Comparison of ENCODE assay signal across 8 cellular contexts in genomic region chr13:27830010-27830409, GRCh38. TPM values are rescaled to one million over a fixed set of nuclear protein-coding genes. Genes with fewer than 3 reads are reported as not detected.
DNase-seq lines count a peak whose midpoint lies in the region; ATAC-seq and TF ChIP-seq lines count a peak whose summit lies in the region.

No MANE protein-coding gene starts in this region.

- H3K9me3 ChIP-seq in MM.1S (replicated peaks; ENCODE audit: insufficient read depth, low read length), result no peaks in the 10 kb centered on the region

- no peaks in the 10 kb centered on the region for H3K36me3 Mint-ChIP-seq in chondrocyte (ENCODE audit: low read depth)

- DNase-seq in AG08395 (ENCODE audit: low spot score), result peak; percentile 53
- peak; percentile 35 for DNase-seq in MM.1S
- DNase-seq in activated CD4-positive, alpha-beta T cell treated with anti-CD3 and anti-CD28 coated beads for 24 hours (ENCODE audit: low read depth in 2 of 2), result peak; percentile 43 to 44
- no peak for DNase-seq in chondrocyte (ENCODE audit: low spot score)
- peak; percentile 43 to 55 for DNase-seq in lung microvascular endothelial cell (ENCODE audit: low read depth in 2 of 2)
- peak; percentile 5 to 9 for DNase-seq in stimulated activated CD8-positive, alpha-beta memory T cell treated with anti-CD3 and anti-CD28 coated beads, Interleukin-15, amount 100 ng/mL, for 4 hours (ENCODE audit: low read depth in 2 of 2)
- DNase-seq in foreskin melanocyte, result no peak

- no peaks in the 10 kb centered on the region for H4K20me1 ChIP-seq in MM.1S (ENCODE audit: insufficient read depth, low read length)

- no peak overlapping the region for H3K4me3 Mint-ChIP-seq in chondrocyte (ENCODE audit: unreplicated experiment)

- no peaks in the 10 kb centered on the region for H3K9me2 ChIP-seq in MM.1S (replicated peaks; ENCODE audit: insufficient read depth, low read length)

- no peak overlapping the region for H3K4me3 ChIP-seq in MM.1S (ENCODE audit: low read length)

- H3K27ac Mint-ChIP-seq in chondrocyte (ENCODE audit: unreplicated experiment), result no peak overlapping the region

- no peaks in the 10 kb centered on the region for H3K4me1 ChIP-seq in MM.1S (ENCODE audit: low read length)

- peak overlapping the region; percentile 41; the same call in 1 of the 2 replicates for H3K4me2 ChIP-seq in MM.1S (ENCODE audit: low read depth, low read length)

- H2AFZ ChIP-seq in MM.1S (ENCODE audit: low read length), result no peak overlapping the region

- H3F3A ChIP-seq in MM.1S (ENCODE audit: insufficient read depth, low read length), result no peaks in the 10 kb centered on the region

- H3K36me3 ChIP-seq in MM.1S (replicated peaks; ENCODE audit: insufficient read depth, low read length), result no peaks in the 10 kb centered on the region

- no peak overlapping the region for H3K27ac ChIP-seq in MM.1S (ENCODE audit: low read length)

- H3K4me1 Mint-ChIP-seq in chondrocyte (ENCODE audit: low read depth), result no peaks in the 10 kb centered on the region

- H3K79me2 ChIP-seq in MM.1S (ENCODE audit: low read length), result no peaks in the 10 kb centered on the region

- TF ChIP-seq CTCF in MM.1S (IDR thresholded peaks at IDR 0.05; ENCODE audit: low read length) (peak; percentile 60), chondrocyte (IDR thresholded peaks at IDR 0.05) (peak; percentile 92)

- H3K9me3 Mint-ChIP-seq in chondrocyte (ENCODE audit: low read depth), result no peaks in the 10 kb centered on the region

- ATAC-seq in GM19035 (IDR thresholded peaks at IDR 0.05; ENCODE audit: unreplicated experiment), result peak; percentile 82

- peaks cover 66% of the 10 kb centered on the region for H3K27me3 Mint-ChIP-seq in chondrocyte (ENCODE audit: low read depth)

- no peak overlapping the region for H3K9ac ChIP-seq in MM.1S (ENCODE audit: low read length)

- H3K27me3 ChIP-seq in MM.1S (replicated peaks; ENCODE audit: insufficient read depth, low read length), result no peaks in the 10 kb centered on the region

RNA-seq across cellular contexts. Expression of gene GSX1, which starts 37.7 kb away (rescaled TPM):
- total RNA-seq in chondrocyte, result not detected in 3 replicates
- not detected in 2 replicates for total RNA-seq in lung microvascular endothelial cell

Comparison
In these comparisons a context has a peak if more than half of its experiments do, and no peak if none do; other contexts are left out.
1. DNase-seq: peak in AG08395 (single experiment), MM.1S (single experiment), activated CD4-positive, alpha-beta T cell treated with anti-CD3 and anti-CD28 coated beads for 24 hours (2 of 2), lung microvascular endothelial cell (2 of 2) and stimulated activated CD8-positive, alpha-beta memory T cell treated with anti-CD3 and anti-CD28 coated beads, Interleukin-15, amount 100 ng/mL, for 4 hours (2 of 2); none in chondrocyte (single experiment) and foreskin melanocyte (single experiment).